ENCODE assay signal across 30 cellular contexts in the genomic region with DNA sequence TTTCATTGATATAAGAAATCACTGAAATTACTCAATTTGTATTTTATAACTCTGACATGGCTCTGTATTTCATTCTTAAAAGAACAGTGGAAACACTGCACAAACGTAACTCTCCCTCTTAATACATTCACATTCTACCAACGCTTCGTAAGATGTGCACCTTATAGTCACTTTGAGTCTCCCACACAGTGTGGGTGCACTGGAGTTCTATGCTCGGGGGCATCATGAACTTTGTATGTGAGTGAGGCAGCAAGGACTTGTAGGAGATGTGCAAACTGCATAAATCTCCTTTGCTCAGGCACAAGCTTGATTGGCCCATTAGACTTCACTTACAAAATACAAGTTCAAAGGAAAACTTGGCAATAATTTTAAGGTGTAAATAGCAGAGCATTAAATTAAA.
"Had no signal": no experiment of that assay in that cellular context is flagged by ENCODE, and none has a peak within 500 bp of the region (broad histone marks: within the 10 kb centered on the region; RNA-seq: fewer than 3 reads in every experiment).

No MANE protein-coding gene starts in this region.

- ATAC-seq: activated CD4-positive, alpha-beta T cell treated with anti-CD3 and anti-CD28 coated beads for 36 hours; activated CD4-positive, CD25-positive, alpha-beta regulatory T cell treated with anti-CD3 and anti-CD28 coated beads, Interleukin-2, amount 50 U/mL, for 24 hours; activated CD8-positive, alpha-beta memory T cell treated with anti-CD3 and anti-CD28 coated beads, Interleukin-2, amount 10 ng/mL, durations not matched to agents 7 days and 5 days; activated CD8-positive, alpha-beta T cell treated with anti-CD3 and anti-CD28 coated beads for 36 hours; activated CD8-positive, alpha-beta T cell treated with anti-CD3 and anti-CD28 coated beads, Interleukin-2, amount 10 ng/mL, durations not matched to agents 7 days and 5 days; T-cell; T-helper 17 cell; WTC11 had no signal

- H3K36me3 ChIP-seq: WERI-Rb-1 had no signal

- DNase-seq: activated B cell treated with CpG ODN at 0.5 μM for 24 hours; activated CD4-positive, alpha-beta memory T cell treated with anti-CD3 and anti-CD28 coated beads for 36 hours; activated CD4-positive, alpha-beta memory T cell treated with anti-CD3 and anti-CD28 coated beads, Interleukin-2, amount 10 ng/mL, durations not matched to agents 7 days and 5 days; activated CD4-positive, alpha-beta T cell treated with anti-CD3 and anti-CD28 coated beads for 1 hour; activated CD4-positive, alpha-beta T cell treated with anti-CD3 and anti-CD28 coated beads for 36 hours; activated CD4-positive, alpha-beta T cell treated with anti-CD3 and anti-CD28 coated beads for 4 hours; activated CD4-positive, alpha-beta T cell treated with anti-CD3 and anti-CD28 coated beads for 48 hours; activated CD4-positive, alpha-beta T cell treated with anti-CD3 and anti-CD28 coated beads, Interleukin-2, amount 10 ng/mL, durations not matched to agents 24 days and 14 days; activated CD4-positive, alpha-beta T cell treated with anti-CD3 and anti-CD28 coated beads, Interleukin-2, amount 10 ng/mL, durations not matched to agents 7 days and 5 days; activated CD4-positive, alpha-beta T cell treated with anti-CD3 and anti-CD28 coated beads, Interleukin-2, amount 50 U/mL, for 1 hour; activated CD4-positive, alpha-beta T cell treated with anti-CD3 and anti-CD28 coated beads, Interleukin-2, amount 50 U/mL, for 4 hours; activated CD4-positive, alpha-beta T cell treated with anti-CD3 and anti-CD28 coated beads, Interleukin-2, amount 50 U/mL, for 48 hours; activated CD4-positive, CD25-positive, alpha-beta regulatory T cell; activated CD4-positive, CD25-positive, alpha-beta regulatory T cell treated with anti-CD3 and anti-CD28 coated beads, Interleukin-2, amount 50 U/mL, for 72 hours; activated CD8-positive, alpha-beta memory T cell treated with anti-CD3 and anti-CD28 coated beads for 24 hours; activated CD8-positive, alpha-beta memory T cell treated with anti-CD3 and anti-CD28 coated beads, Interleukin-2, amount 10 ng/mL, durations not matched to agents 7 days and 5 days; activated CD8-positive, alpha-beta memory T cell treated with anti-CD3 and anti-CD28 coated beads, Interleukin-2, amount 50 U/mL, for 4 hours; activated CD8-positive, alpha-beta memory T cell treated with anti-CD3 and anti-CD28 coated beads, Interleukin-2, amount 50 U/mL, for 48 hours; activated CD8-positive, alpha-beta T cell treated with anti-CD3 and anti-CD28 coated beads for 36 hours; activated CD8-positive, alpha-beta T cell treated with anti-CD3 and anti-CD28 coated beads, Interleukin-2, amount 10 ng/mL, durations not matched to agents 7 days and 5 days; activated T-cell treated with anti-CD3 and anti-CD28 coated beads for 4 hours; T-cell; T-helper 1 cell; T-helper 17 cell; T-helper 2 cell; T-helper 9 cell; T1000; WERI-Rb-1 had no signal
